In the genomic region with DNA sequence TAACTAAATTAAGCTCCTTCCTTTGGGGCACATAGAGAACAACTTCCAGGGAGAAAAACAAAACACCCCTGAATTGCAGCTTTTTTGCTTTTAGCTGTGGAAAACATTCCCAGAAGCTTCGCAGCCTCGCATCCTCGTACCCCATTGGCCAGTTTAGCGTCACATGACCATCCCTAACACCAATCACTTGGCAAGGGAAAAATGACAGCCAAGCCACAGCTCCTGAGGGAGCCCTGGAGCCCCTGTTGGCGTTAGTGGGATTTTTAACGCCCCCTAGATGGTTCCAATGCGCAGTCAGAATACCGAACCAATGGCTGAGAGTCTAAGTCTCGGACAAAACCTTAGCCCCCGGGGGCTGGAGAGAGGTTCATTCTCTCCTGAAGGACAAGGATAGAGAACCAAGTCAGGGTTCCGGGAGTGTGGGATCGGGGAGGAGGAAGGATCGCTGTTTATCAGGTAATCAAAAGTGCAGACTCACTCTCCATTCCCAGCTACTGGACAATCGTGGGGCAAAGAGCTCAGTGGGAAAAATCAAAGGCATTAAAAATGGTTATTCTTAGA, we compare ENCODE assay signal across 13 cellular contexts.
A peak's percentile ranks its signal among the peaks of the same experiment; 100 is the strongest.
DNase-seq lines count a peak whose midpoint lies in the region; ATAC-seq, FAIRE-seq and TF ChIP-seq lines count a peak whose summit lies in the region.
"Had no signal": no experiment of that assay in that cellular context is flagged by ENCODE, and none has a peak within 500 bp of the region (broad histone marks: within the 10 kb centered on the region; RNA-seq: fewer than 3 reads in every experiment).

No MANE protein-coding gene starts in this region.

- ATAC-seq in WTC11 (peak; percentile 43), HepG2 (peak; percentile 82), GM18502 (IDR thresholded peaks at IDR 0.05; ENCODE audit: poor library complexity, unreplicated experiment) (no peak), HG02885 (IDR thresholded peaks at IDR 0.05; ENCODE audit: poor library complexity, unreplicated experiment) (no peak)
- no peak for ATAC-seq in naive thymus-derived CD4-positive, alpha-beta T cell
- ATAC-seq: activated T-helper 17 cell treated with anti-CD3 and anti-CD28 coated beads, Interleukin-2, amount 50 U/mL, for 72 hours had no signal

- peaks cover 31% of the 10 kb centered on the region for H3K4me1 Mint-ChIP-seq in WTC11
- H3K4me1 Mint-ChIP-seq in naive thymus-derived CD4-positive, alpha-beta T cell, result peaks cover 10 to 62% (median 30%) of the 10 kb centered on the region in 7 donors

- in situ Hi-C loops in HepG2 (cut with HindIII; ENCODE audit: extremely low pct_ligation_motif_present, low pct_unique_long_range_greater_than_20kb), result loop anchor here (5.0 kb wide), 2 partner anchors 87 to 138 kb away; a partner anchor contains a TSS

- H4K20me1 ChIP-seq in HepG2 (ENCODE audit: insufficient read depth, low read length), result no peaks in the 10 kb centered on the region

- H3K27me3 Mint-ChIP-seq in WTC11 (ENCODE audit: low read depth), result no peaks in the 10 kb centered on the region; the same call in 1 of the 2 replicates
- H3K27me3 Mint-ChIP-seq in naive thymus-derived CD4-positive, alpha-beta T cell, result no peaks in the 10 kb centered on the region
- H3K27me3 Mint-ChIP-seq: activated T-helper 17 cell treated with anti-CD3 and anti-CD28 coated beads, Interleukin-2, amount 50 U/mL, for 72 hours had no signal

- peak; percentile 95 for FAIRE-seq in HepG2 (lab: Jason Lieb, UNC)
- FAIRE-seq: GM19239, TTC549 had no signal

- TF ChIP-seq POLR2A in HepG2 (IDR thresholded peaks at IDR 0.05; ENCODE audit: insufficient read depth in 1 of 2, low read depth in 2 of 2, low read length in 2 of 2), result peak; percentile 53 to 65; a peak in 3 of 4 replicates
- TF ChIP-seq POLR2A in thyroid gland (IDR thresholded peaks at IDR 0.05), result no peak

- H3K27ac Mint-ChIP-seq in WTC11, result no peak overlapping the region
- H3K27ac Mint-ChIP-seq in naive thymus-derived CD4-positive, alpha-beta T cell, result peak overlapping the region in 3 of 9 donors; percentile 7 to 40 (median 10)

- H3K27me3 ChIP-seq in HepG2 (ENCODE audit: control insufficient read depth in 1 of 2, insufficient read depth in 2 of 2, low read length in 2 of 2) (no peaks in the 10 kb centered on the region), thyroid gland (no peaks in the 10 kb centered on the region)
- H3K27me3 ChIP-seq in naive thymus-derived CD4-positive, alpha-beta T cell (ENCODE audit: control insufficient read depth in 2 of 2, insufficient read depth in 2 of 2, low read length in 2 of 2), result no peaks in the 10 kb centered on the region

- POLR2A ChIA-PET in WTC11 (lab: Charles Lee) (interaction anchor here (0.6 kb wide), 1 partner anchor 203 kb away, joined by 4 read pairs; no protein-coding TSS in a partner anchor), HepG2 (lab: Yijun Ruan, JAX) (interaction anchor here (0.6 to 7.6 kb wide), 29 partner anchors 7 to 202 kb away, joined by 3 to 146 read pairs (median 6); a partner anchor contains a TSS)
- POLR2A ChIA-PET in naive thymus-derived CD4-positive, alpha-beta T cell (lab: Charles Lee), result interaction anchor here (0.8 to 1.2 kb wide), 2 partner anchors 9 to 135 kb away, joined by 3 read pairs; a partner anchor contains a TSS

- H3K4me1 ChIP-seq in HepG2 (ENCODE audit: insufficient read depth, low read length), result peaks cover 95% of the 10 kb centered on the region
- H3K4me1 ChIP-seq in thyroid gland, result peaks cover 48 to 67% of the 10 kb centered on the region in 2 donors
- no peaks in the 10 kb centered on the region for H3K4me1 ChIP-seq in naive thymus-derived CD4-positive, alpha-beta T cell (ENCODE audit: control insufficient read depth in 2 of 2, insufficient read depth in 2 of 2, low read length in 2 of 2)

- DNase-seq in HK-2 (ENCODE audit: unreplicated experiment) (peak; percentile 91), WTC11 (ENCODE audit: low spot score) (no peak), HepG2 (ENCODE audit: low spot score) (peak; percentile 95), thyroid gland (no peak)
- no peak for DNase-seq in naive thymus-derived CD4-positive, alpha-beta T cell
- DNase-seq: dermis blood vessel endothelial cell, Karpas-422, occipital lobe had no signal

- peak overlapping the region; percentile 92 for H3K27ac ChIP-seq in HepG2 (ENCODE audit: extremely low read length, insufficient read depth, low read length)
- H3K27ac ChIP-seq in thyroid gland, result peak overlapping the region; percentile 4 to 98 (median 91)
- H3K27ac ChIP-seq in naive thymus-derived CD4-positive, alpha-beta T cell (ENCODE audit: low read depth, low read length), result no peak overlapping the region

- no peaks in the 10 kb centered on the region for H3K36me3 Mint-ChIP-seq in WTC11
- peaks cover 0 to 27% (median 7%) of the 10 kb centered on the region in 5 donors for H3K36me3 Mint-ChIP-seq in naive thymus-derived CD4-positive, alpha-beta T cell

- H3K4me3 Mint-ChIP-seq in WTC11, result no peak overlapping the region
- H3K4me3 Mint-ChIP-seq in naive thymus-derived CD4-positive, alpha-beta T cell, result no peak overlapping the region

- H3K4me2 ChIP-seq in HepG2 (ENCODE audit: low read depth, low read length), result peak overlapping the region; percentile 85

- TF ChIP-seq EP300 in HepG2 (IDR thresholded peaks at IDR 0.05; ENCODE audit: low read depth in 2 of 2, low read length in 2 of 2) (no peak; a peak in 1 of 4 replicates), HepG2 (CRISPR knock-in tag; IDR thresholded peaks at IDR 0.05; ENCODE audit: borderline replicate concordance) (no peak)

- H3K9me3 ChIP-seq in HepG2 (ENCODE audit: low read length) (no peaks in the 10 kb centered on the region), thyroid gland (no peaks in the 10 kb centered on the region)
- no peaks in the 10 kb centered on the region for H3K9me3 ChIP-seq in naive thymus-derived CD4-positive, alpha-beta T cell (ENCODE audit: control insufficient read depth in 2 of 3, low read length in 3 of 3)

- H3K4me3 ChIP-seq in HepG2 (replicated peaks in 1 of 3; ENCODE audit: insufficient read depth in 1 of 3, low read depth in 2 of 3, low read length in 3 of 3), result peak overlapping the region; percentile 52 to 71 (median 63)
- no peak overlapping the region for H3K4me3 ChIP-seq in thyroid gland (replicated peaks in 1 of 3)
- no peak overlapping the region for H3K4me3 ChIP-seq in naive thymus-derived CD4-positive, alpha-beta T cell (ENCODE audit: low read length)

- H3K9me3 Mint-ChIP-seq in WTC11, result peaks cover 6% of the 10 kb centered on the region
- H3K9me3 Mint-ChIP-seq in naive thymus-derived CD4-positive, alpha-beta T cell, result peaks cover 0 to 6% (median 0%) of the 10 kb centered on the region in 11 donors
- H3K9me3 Mint-ChIP-seq: activated T-helper 17 cell treated with anti-CD3 and anti-CD28 coated beads, Interleukin-2, amount 50 U/mL, for 72 hours had no signal

- peak overlapping the region; percentile 87 for H3K9ac ChIP-seq in HepG2 (ENCODE audit: insufficient read depth, low read depth, low read length)

- H3K79me2 ChIP-seq in HepG2 (ENCODE audit: insufficient read depth, low read length), result no peaks in the 10 kb centered on the region

- TF ChIP-seq RAD21 in HepG2 (CRISPR knock-in tag; IDR thresholded peaks at IDR 0.05), result peak; percentile 55; the same call in 1 of the 2 replicates

- TF ChIP-seq CTCF in WTC11 (IDR thresholded peaks at IDR 0.05) (no peak), HepG2 (CRISPR knock-in tag; IDR thresholded peaks at IDR 0.05) (peak; percentile 72), thyroid gland (IDR thresholded peaks at IDR 0.05) (no peak)

- H2AFZ ChIP-seq in HepG2 (ENCODE audit: low read length), result no peak overlapping the region

- H3K36me3 ChIP-seq in HepG2 (replicated peaks in 1 of 2; ENCODE audit: control insufficient read depth in 1 of 2, insufficient read depth in 2 of 2, low read length in 2 of 2) (no peaks in the 10 kb centered on the region), thyroid gland (no peaks in the 10 kb centered on the region)
- no peaks in the 10 kb centered on the region for H3K36me3 ChIP-seq in naive thymus-derived CD4-positive, alpha-beta T cell (ENCODE audit: control insufficient read depth in 2 of 3, insufficient read depth in 3 of 3, low read length in 3 of 3)

- no TSS peak for BruUV-seq in HepG2 (replicated peaks; lab: Mats Ljungman, UMichigan)

- intact Hi-C loops in HepG2 (cut with micrococcal nuclease; ENCODE audit: unreplicated experiment), result loop anchor here (1.0 to 5.0 kb wide), 7 partner anchors 22 to 153 kb away; a partner anchor contains a TSS
- intact Hi-C loops in thyroid gland (cut with DNase I), result no loop called here
- intact Hi-C loops in naive thymus-derived CD4-positive, alpha-beta T cell (cut with micrococcal nuclease), result no loop called here

- CTCF ChIA-PET in WTC11 (lab: Charles Lee), result interaction anchor here (0.9 to 2.0 kb wide), 4 partner anchors 8 to 34 kb away, joined by 3 to 7 read pairs (median 3); no protein-coding TSS in a partner anchor
- CTCF ChIA-PET in HepG2 (lab: Yijun Ruan, JAX; ENCODE audit: low intra/inter-chr PET ratio, low total read pairs), result no interaction called here
- CTCF ChIA-PET in naive thymus-derived CD4-positive, alpha-beta T cell (lab: Charles Lee), result interaction anchor here (0.9 kb wide), 2 partner anchors 9 to 136 kb away, joined by 3 read pairs; no protein-coding TSS in a partner anchor

- 0% methylated on average over 13 of the region's 14 CpGs for WGBS in HepG2 (ENCODE audit: low lambda C conversion rate)
- 85 to 88% methylated on average over 14 of the region's 14 CpGs for WGBS in thyroid gland, 2 donors

TF ChIP-seq in WTC11, 78 proteins besides CTCF, POLR2A, EP300 and RAD21 (continues in another document):
- TF ChIP-seq NFE2L1 (CRISPR knock-in tag; IDR thresholded peaks at IDR 0.05) (no peak), OVOL2 (CRISPR knock-in tag; IDR thresholded peaks at IDR 0.05; ENCODE audit: borderline replicate concordance) (no peak)
- TF ChIP-seq, protein P1, sequence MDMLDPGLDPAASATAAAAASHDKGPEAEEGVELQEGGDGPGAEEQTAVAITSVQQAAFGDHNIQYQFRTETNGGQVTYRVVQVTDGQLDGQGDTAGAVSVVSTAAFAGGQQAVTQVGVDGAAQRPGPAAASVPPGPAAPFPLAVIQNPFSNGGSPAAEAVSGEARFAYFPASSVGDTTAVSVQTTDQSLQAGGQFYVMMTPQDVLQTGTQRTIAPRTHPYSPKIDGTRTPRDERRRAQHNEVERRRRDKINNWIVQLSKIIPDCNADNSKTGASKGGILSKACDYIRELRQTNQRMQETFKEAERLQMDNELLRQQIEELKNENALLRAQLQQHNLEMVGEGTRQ (CRISPR knock-in tag; IDR thresholded peaks at IDR 0.05), result peak; percentile 89

TF ChIP-seq in HepG2, 621 proteins besides CTCF, POLR2A, EP300 and RAD21 (continues in another document):
- TF ChIP-seq ZNF674 (CRISPR knock-in tag; IDR thresholded peaks at IDR 0.05; ENCODE audit: low read depth), result no peak
- TF ChIP-seq MXI1 (IDR thresholded peaks at IDR 0.05; ENCODE audit: borderline replicate concordance, low read depth, low read length), result no peak
- TF ChIP-seq NFE2 (CRISPR knock-in tag; IDR thresholded peaks at IDR 0.05), result 0 out of 2 replicates have a peak, but pooled peaks have one; percentile 17
- TF ChIP-seq, protein P2, sequence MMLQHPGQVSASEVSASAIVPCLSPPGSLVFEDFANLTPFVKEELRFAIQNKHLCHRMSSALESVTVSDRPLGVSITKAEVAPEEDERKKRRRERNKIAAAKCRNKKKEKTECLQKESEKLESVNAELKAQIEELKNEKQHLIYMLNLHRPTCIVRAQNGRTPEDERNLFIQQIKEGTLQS (CRISPR knock-in tag; IDR thresholded peaks at IDR 0.05), result no peak
- TF ChIP-seq RBFOX2 (IDR thresholded peaks at IDR 0.05; ENCODE audit: low read depth, low read length), result no peak

Comparison
In these comparisons a context has a peak if more than half of its experiments do, and no peak if none do; other contexts are left out.
1. DNase-seq: peak in HK-2 (single experiment) and HepG2 (single experiment); none in WTC11 (single experiment), thyroid gland (0 of 2) and naive thymus-derived CD4-positive, alpha-beta T cell (0 of 9).
2. ATAC-seq: peak in WTC11 (single experiment) and HepG2 (single experiment); none in GM18502 (single experiment), HG02885 (single experiment) and naive thymus-derived CD4-positive, alpha-beta T cell (single experiment).
3. H3K4me3 ChIP-seq: peak in HepG2 (3 of 3); none in thyroid gland (0 of 3) and naive thymus-derived CD4-positive, alpha-beta T cell (single experiment).
4. POLR2A ChIP-seq: peak in HepG2 (2 of 2); none in thyroid gland (0 of 2).